16 cellular contexts compared by ENCODE assay signal in the genomic region with DNA sequence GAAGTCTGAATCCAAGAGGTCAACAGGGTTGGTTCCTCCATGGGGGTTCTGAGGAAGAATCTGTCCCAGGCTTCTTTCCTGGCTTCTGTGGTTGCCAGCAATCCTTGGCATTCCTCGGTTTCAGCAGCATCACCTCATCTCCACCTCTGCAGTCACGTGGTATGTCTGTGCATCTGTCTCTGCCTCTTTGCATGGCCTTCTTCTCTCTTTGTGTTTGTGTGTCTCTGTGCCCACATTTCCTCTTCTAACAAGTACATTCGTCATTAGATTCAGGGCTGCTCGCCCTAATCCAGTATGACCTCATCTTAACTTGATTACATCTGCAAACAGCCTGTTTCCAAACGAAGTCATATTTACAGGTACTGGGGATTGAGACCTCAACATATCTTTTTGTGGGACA.
A peak's percentile ranks its signal among the peaks of the same experiment; 100 is the strongest.
DNase-seq lines count a peak whose midpoint lies in the region; ATAC-seq and TF ChIP-seq lines count a peak whose summit lies in the region.
"Had no signal": no experiment of that assay in that cellular context is flagged by ENCODE, and none has a peak within 500 bp of the region (broad histone marks: within the 10 kb centered on the region; RNA-seq: fewer than 3 reads in every experiment).

No MANE protein-coding gene starts in this region.

- H3K27ac ChIP-seq in GM23248, result no peak overlapping the region
- no peak overlapping the region for H3K27ac ChIP-seq in lower lobe of right lung
- H3K27ac ChIP-seq: suprapubic skin had no signal

- CTCF ChIA-PET in WTC11 (lab: Charles Lee), result no interaction called here

- ATAC-seq in esophagus mucosa (peak; percentile 45), WTC11 (no peak), GM21360 (IDR thresholded peaks at IDR 0.05; ENCODE audit: unreplicated experiment) (no peak), natural killer cell (no peak), lower lobe of right lung (no peak)
- ATAC-seq: T-helper 17 cell had no signal

- H3K27ac Mint-ChIP-seq in nephron (peak overlapping the region in 2 of 3 experiments; percentile 59 to 89), WTC11 (no peak overlapping the region), natural killer cell (no peak overlapping the region)
- H3K27ac Mint-ChIP-seq: HFFc6, T-helper 17 cell had no signal

- H3K4me1 ChIP-seq in GM23248 (ENCODE audit: insufficient read depth), result no peaks in the 10 kb centered on the region
- peaks cover 11% of the 10 kb centered on the region for H3K4me1 ChIP-seq in lower lobe of right lung

- intact Hi-C loops in natural killer cell (cut with micrococcal nuclease), result no loop called here
- intact Hi-C loops in lower lobe of right lung (cut with DNase I), result no loop called here

- in situ Hi-C loops in GM23248 (cut with MboI), result no loop called here

- H3K27me3 Mint-ChIP-seq in nephron (ENCODE audit: low read depth) (peaks cover 12% of the 10 kb centered on the region), WTC11 (ENCODE audit: low read depth) (no peaks in the 10 kb centered on the region), natural killer cell (ENCODE audit: low read depth in 2 of 2) (peaks cover 5 to 9% of the 10 kb centered on the region in 2 donors)
- H3K27me3 Mint-ChIP-seq: T-helper 17 cell had no signal

- WGBS in GM23248 (ENCODE audit: low coverage in 1 of 2, low lambda C conversion rate in 2 of 2, missing lambda C conversion rate in 2 of 2), 2 experiments, result 40 to 41% methylated on average over 5 of the region's 5 CpGs

- H3K9me3 ChIP-seq in GM23248 (ENCODE audit: low read depth), result no peaks in the 10 kb centered on the region
- H3K9me3 ChIP-seq in lower lobe of right lung, result no peaks in the 10 kb centered on the region
- H3K9me3 ChIP-seq: suprapubic skin had no signal

- peak; percentile 50 for DNase-seq in GM23248
- DNase-seq in RPMI7951 (ENCODE audit: low read depth), result peak; percentile 32
- DNase-seq in WTC11 (ENCODE audit: low spot score), result no peak
- DNase-seq in natural killer cell, result no peak
- no peak for DNase-seq in lower lobe of right lung
- DNase-seq: amniotic stem cell, HFFc6, MV-4-11, naive B cell, PC-3, T-helper 17 cell had no signal

- no peak overlapping the region for H2AFZ ChIP-seq in GM23248

- H3K36me3 ChIP-seq in GM23248 (ENCODE audit: low read depth), result no peaks in the 10 kb centered on the region
- no peaks in the 10 kb centered on the region for H3K36me3 ChIP-seq in lower lobe of right lung
- H3K36me3 ChIP-seq: suprapubic skin had no signal

- no peak overlapping the region for H3K4me3 Mint-ChIP-seq in nephron
- no peak overlapping the region for H3K4me3 Mint-ChIP-seq in WTC11
- H3K4me3 Mint-ChIP-seq in natural killer cell, result no peak overlapping the region
- H3K4me3 Mint-ChIP-seq: HFFc6, naive B cell, T-helper 17 cell had no signal

- H3K27me3 ChIP-seq in GM23248 (replicated peaks; ENCODE audit: insufficient read depth) (no peaks in the 10 kb centered on the region), lower lobe of right lung (ENCODE audit: low read depth) (no peaks in the 10 kb centered on the region)
- H3K27me3 ChIP-seq: suprapubic skin had no signal

- H3K9me3 Mint-ChIP-seq in nephron, result peaks cover 12% of the 10 kb centered on the region
- H3K9me3 Mint-ChIP-seq in WTC11, result no peaks in the 10 kb centered on the region
- H3K9me3 Mint-ChIP-seq in natural killer cell, result no peaks in the 10 kb centered on the region
- H3K9me3 Mint-ChIP-seq: HFFc6 had no signal

- peaks cover 22% of the 10 kb centered on the region for H3K4me1 Mint-ChIP-seq in nephron
- peaks cover 22% of the 10 kb centered on the region for H3K4me1 Mint-ChIP-seq in WTC11
- no peaks in the 10 kb centered on the region for H3K4me1 Mint-ChIP-seq in natural killer cell
- H3K4me1 Mint-ChIP-seq: naive B cell, T-helper 17 cell had no signal

- H3K79me2 ChIP-seq in GM23248 (ENCODE audit: insufficient read depth), result no peaks in the 10 kb centered on the region

- POLR2A ChIA-PET in WTC11 (lab: Charles Lee), result interaction anchor here (0.7 kb wide), 1 partner anchor 27 kb away, joined by 5 read pairs; no protein-coding TSS in a partner anchor

- no peaks in the 10 kb centered on the region for H3K9me2 ChIP-seq in GM23248 (ENCODE audit: insufficient read depth)

- H3K4me3 ChIP-seq in GM23248 (no peak overlapping the region), lower lobe of right lung (no peak overlapping the region)
- H3K4me3 ChIP-seq: dorsolateral prefrontal cortex, suprapubic skin had no signal

- H3K36me3 Mint-ChIP-seq in nephron (ENCODE audit: low read depth) (no peaks in the 10 kb centered on the region), WTC11 (no peaks in the 10 kb centered on the region), natural killer cell (no peaks in the 10 kb centered on the region)
- H3K36me3 Mint-ChIP-seq: naive B cell had no signal

- H3K9ac ChIP-seq in GM23248, result no peak overlapping the region

- H4K20me1 ChIP-seq in GM23248 (ENCODE audit: insufficient read depth), result no peaks in the 10 kb centered on the region

- no peak for TF ChIP-seq CTCF in nephron (IDR thresholded peaks at IDR 0.05; ENCODE audit: unreplicated experiment in 3 of 3)
- TF ChIP-seq CTCF in WTC11 (IDR thresholded peaks at IDR 0.05), result no peak
- TF ChIP-seq CTCF in natural killer cell (IDR thresholded peaks at IDR 0.05), result no peak
- TF ChIP-seq CTCF in lower lobe of right lung (IDR thresholded peaks at IDR 0.05), result no peak

- H3F3A ChIP-seq in GM23248 (ENCODE audit: insufficient read depth), result no peaks in the 10 kb centered on the region

- no peak overlapping the region for H3K4me2 ChIP-seq in GM23248 (ENCODE audit: unreplicated experiment)

TF ChIP-seq in WTC11, 78 proteins besides CTCF, POLR2A, EP300 and RAD21 (continues in another document):
- TF ChIP-seq OVOL2 (CRISPR knock-in tag; IDR thresholded peaks at IDR 0.05; ENCODE audit: borderline replicate concordance) (no peak), EMX1 (CRISPR knock-in tag; IDR thresholded peaks at IDR 0.05) (no peak), SMAD4 (CRISPR knock-in tag; IDR thresholded peaks at IDR 0.05) (no peak), STAT6 (CRISPR knock-in tag; conservative IDR thresholded peaks at IDR 0.05; ENCODE audit: low read depth) (no peak), SMAD3 (CRISPR knock-in tag; IDR thresholded peaks at IDR 0.05; ENCODE audit: borderline replicate concordance) (no peak), JUN (CRISPR knock-in tag; IDR thresholded peaks at IDR 0.05) (no peak)
- TF ChIP-seq, protein P1, sequence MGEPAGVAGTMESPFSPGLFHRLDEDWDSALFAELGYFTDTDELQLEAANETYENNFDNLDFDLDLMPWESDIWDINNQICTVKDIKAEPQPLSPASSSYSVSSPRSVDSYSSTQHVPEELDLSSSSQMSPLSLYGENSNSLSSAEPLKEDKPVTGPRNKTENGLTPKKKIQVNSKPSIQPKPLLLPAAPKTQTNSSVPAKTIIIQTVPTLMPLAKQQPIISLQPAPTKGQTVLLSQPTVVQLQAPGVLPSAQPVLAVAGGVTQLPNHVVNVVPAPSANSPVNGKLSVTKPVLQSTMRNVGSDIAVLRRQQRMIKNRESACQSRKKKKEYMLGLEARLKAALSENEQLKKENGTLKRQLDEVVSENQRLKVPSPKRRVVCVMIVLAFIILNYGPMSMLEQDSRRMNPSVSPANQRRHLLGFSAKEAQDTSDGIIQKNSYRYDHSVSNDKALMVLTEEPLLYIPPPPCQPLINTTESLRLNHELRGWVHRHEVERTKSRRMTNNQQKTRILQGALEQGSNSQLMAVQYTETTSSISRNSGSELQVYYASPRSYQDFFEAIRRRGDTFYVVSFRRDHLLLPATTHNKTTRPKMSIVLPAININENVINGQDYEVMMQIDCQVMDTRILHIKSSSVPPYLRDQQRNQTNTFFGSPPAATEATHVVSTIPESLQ (CRISPR knock-in tag; IDR thresholded peaks at IDR 0.05), result no peak

Comparison
In these comparisons a context has a peak if more than half of its experiments do, and no peak if none do; other contexts are left out.
1. DNase-seq: peak in GM23248 (single experiment) and RPMI7951 (single experiment); none in WTC11 (single experiment), natural killer cell (single experiment) and lower lobe of right lung (single experiment).
2. H3K27ac Mint-ChIP-seq: peak in nephron (2 of 3); none in WTC11 (single experiment) and natural killer cell (0 of 2).